Comparison of ENCODE assay signal across 14 cellular contexts in the genomic region with DNA sequence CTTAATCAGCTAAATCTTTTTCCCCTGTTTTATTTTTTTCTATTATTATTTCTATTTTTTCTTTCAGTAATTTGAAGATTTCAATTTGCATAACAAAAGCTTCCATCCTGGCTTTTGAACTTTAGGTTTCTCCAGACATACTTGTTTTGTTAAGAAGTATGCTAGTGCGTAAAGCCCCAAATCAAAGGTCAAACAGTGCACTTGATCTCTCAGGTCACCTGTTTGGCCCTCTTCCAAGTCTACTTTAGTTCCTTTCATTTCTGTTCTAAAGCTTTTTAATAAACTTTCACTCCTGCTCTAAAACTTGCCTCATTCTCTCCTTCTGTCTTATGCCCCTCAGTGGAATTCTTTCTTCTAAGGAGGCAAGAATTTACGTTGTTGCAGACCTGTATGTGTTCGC. TPM values are rescaled to one million over a fixed set of nuclear protein-coding genes. Genes with fewer than 3 reads are reported as not detected.
DNase-seq lines count a peak whose midpoint lies in the region; ATAC-seq and FAIRE-seq lines count a peak whose summit lies in the region.
"Had no signal": no experiment of that assay in that cellular context is flagged by ENCODE, and none has a peak within 500 bp of the region (broad histone marks: within the 10 kb centered on the region; RNA-seq: fewer than 3 reads in every experiment).

No MANE protein-coding gene starts in this region.

- no peaks in the 10 kb centered on the region for H3K36me3 ChIP-seq in small intestine (ENCODE audit: control insufficient read depth in 2 of 2, insufficient read depth in 2 of 2, low read length in 2 of 2)

- no peaks in the 10 kb centered on the region for H3K27me3 ChIP-seq in small intestine (ENCODE audit: control insufficient read depth in 2 of 2, insufficient read depth in 2 of 2, low read length in 2 of 2)

- no peak overlapping the region for H3K27ac ChIP-seq in small intestine (ENCODE audit: low read depth in 1 of 2, low read length in 1 of 2)
- H3K27ac ChIP-seq: 22Rv1, GM23248 had no signal

- FAIRE-seq in small intestine (lab: Jason Lieb, UNC) = no peak
- FAIRE-seq: GM12891 had no signal

- DNase-seq in DMS53 (lab: John Stamatoyannopoulos, UW) (peak; percentile 46), DMS53 treated with DMSO at 0.1 percent for 48 hours (lab: John Stamatoyannopoulos, UW; ENCODE audit: unreplicated experiment) (no peak), RPMI8226 (peak; percentile 35), left lobe of liver (ENCODE audit: low spot score) (no peak), small intestine (peak; percentile 78), H4 (ENCODE audit: low spot score) (no peak)
- DNase-seq: CD8-positive, alpha-beta T cell; COR-L47; GM23248; H9 had no signal

- H3K9me3 ChIP-seq in small intestine (ENCODE audit: control insufficient read depth, low read depth) = no peaks in the 10 kb centered on the region

- ATAC-seq in left lobe of liver (peak; percentile 48), HG02610 (IDR thresholded peaks at IDR 0.05; ENCODE audit: unreplicated experiment) (no peak), HG02798 (IDR thresholded peaks at IDR 0.05; ENCODE audit: poor library complexity, unreplicated experiment) (no peak)
- ATAC-seq: CD8-positive, alpha-beta T cell had no signal

- H3K4me3 ChIP-seq in small intestine (ENCODE audit: low read depth in 1 of 2, low read length in 2 of 2) = peak overlapping the region in 1 of 2 donors; percentile 28
- H3K4me3 ChIP-seq: GM23248 had no signal

- WGBS in small intestine, 3 donors = 14 to 45% (median 20%) methylated on average over 3 of the region's 3 CpGs

- no peaks in the 10 kb centered on the region for H3K4me1 ChIP-seq in small intestine (ENCODE audit: control insufficient read depth in 2 of 2, insufficient read depth in 1 of 2, low read depth in 1 of 2, low read length in 1 of 2)

RNA-seq across cellular contexts. Expression of a gene that starts 54.6 kb away (rescaled TPM):
- 12.8 TPM for total RNA-seq in left lobe of liver
- 10 to 100 TPM; 11.6 to 20.1 (median 15.4) TPM for polyA plus RNA-seq in small intestine
- 21.1 and 21.4 TPM in 2 replicates for total RNA-seq in H4 (2014; rRNA removed; shearing (Covaris generic))

Comparison
In these comparisons a context has a peak if more than half of its experiments do, and no peak if none do; other contexts are left out.
1. DNase-seq: peak in DMS53 (single experiment), RPMI8226 (single experiment) and small intestine (single experiment); none in DMS53 treated with DMSO at 0.1 percent for 48 hours (single experiment), left lobe of liver (single experiment) and H4 (single experiment).